Comparison of ENCODE assay signal across 8 cellular contexts in the genomic region with DNA sequence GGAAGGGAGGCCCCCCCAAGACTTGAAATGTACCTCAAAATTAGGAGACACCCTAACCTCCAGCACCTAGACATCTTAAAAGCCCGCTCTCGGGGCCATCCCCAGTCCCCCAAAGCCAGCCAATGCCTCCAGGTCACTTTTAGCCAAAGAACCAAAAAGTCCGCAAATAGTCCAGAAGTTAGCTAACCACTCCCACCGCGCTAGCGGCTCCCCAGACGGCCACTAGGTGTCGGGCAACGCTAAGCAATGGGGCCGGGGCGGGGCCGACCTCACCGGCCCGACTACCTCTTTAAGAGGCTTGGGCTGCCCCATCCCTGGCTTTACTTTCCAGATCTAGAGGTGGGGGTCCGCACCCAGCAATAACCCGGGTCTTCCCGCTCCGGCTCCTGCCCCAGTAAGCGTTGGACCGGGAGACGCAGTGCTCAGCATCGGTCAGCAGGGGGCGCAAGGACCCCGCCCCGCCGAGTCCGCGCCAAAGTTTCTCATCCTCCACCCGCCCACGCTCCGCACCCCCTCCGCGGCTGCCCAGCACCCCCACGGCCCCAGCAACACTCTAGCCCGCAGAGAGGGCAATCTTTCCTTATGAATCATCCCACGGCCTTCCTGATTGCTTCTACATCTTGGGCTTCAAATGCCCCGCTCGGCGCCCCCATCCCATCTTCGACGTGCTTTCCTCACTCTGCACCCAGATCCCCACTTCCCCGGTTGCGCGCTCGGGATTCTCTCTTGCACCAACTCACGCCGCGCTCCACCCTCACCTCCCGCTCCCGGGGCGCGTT. TPM values are rescaled to one million over a fixed set of nuclear protein-coding genes. Genes with fewer than 3 reads are reported as not detected.
DNase-seq lines count a peak whose midpoint lies in the region; ATAC-seq and TF ChIP-seq lines count a peak whose summit lies in the region.

No MANE protein-coding gene starts in this region.

- ATAC-seq in CD8-positive, alpha-beta T cell: peak; percentile 49
- ATAC-seq in GM21526 (IDR thresholded peaks at IDR 0.05; ENCODE audit: low FRiP score, unreplicated experiment) (peak; percentile 63), Right ventricle myocardium inferior (peak; percentile 82)
- ATAC-seq in activated naive CD4-positive, alpha-beta T cell treated with anti-CD3 and anti-CD28 coated beads, Interleukin-2, amount 50 U/mL, for 72 hours: peak; percentile 84 to 90

- peak; percentile 38 for TF ChIP-seq POLR2A in ovary (IDR thresholded peaks at IDR 0.05)
- no peak for TF ChIP-seq POLR2A in thyroid gland (IDR thresholded peaks at IDR 0.05)

- intact Hi-C loops in CD8-positive, alpha-beta T cell (cut with DNase I, micrococcal nuclease): loop anchor here (1.0 kb wide), 5 partner anchors 39 to 173 kb away; a partner anchor contains a TSS
- intact Hi-C loops in Right ventricle myocardium inferior (cut with DNase I): loop anchor here (1.0 kb wide), 3 partner anchors 73 to 105 kb away; a partner anchor contains a TSS
- intact Hi-C loops in ovary (cut with DNase I): loop anchor here (1.0 to 2.0 kb wide), 3 partner anchors 70 to 73 kb away; no protein-coding TSS in a partner anchor
- intact Hi-C loops in thyroid gland (cut with DNase I): loop anchor here (2.0 kb wide), 2 partner anchors 72 to 96 kb away; no protein-coding TSS in a partner anchor

- H3K4me3 ChIP-seq in CD8-positive, alpha-beta T cell (ENCODE audit: low read depth, low read length): peak overlapping the region; percentile 47
- H3K4me3 ChIP-seq in MG63 (peak overlapping the region; percentile 95), ovary (peak overlapping the region; percentile 70), thyroid gland (replicated peaks in 1 of 3) (peak overlapping the region in 1 of 3 donors; percentile 33)

- no peak overlapping the region for H3K27ac ChIP-seq in CD8-positive, alpha-beta T cell (ENCODE audit: low read depth, low read length)
- H3K27ac ChIP-seq in ovary: peak overlapping the region; percentile 82 to 95
- H3K27ac ChIP-seq in thyroid gland: peak overlapping the region; percentile 55 to 64 (median 59)

- H3K36me3 Mint-ChIP-seq in CD8-positive, alpha-beta T cell: no peaks in the 10 kb centered on the region
- H3K36me3 Mint-ChIP-seq in activated naive CD4-positive, alpha-beta T cell treated with anti-CD3 and anti-CD28 coated beads, Interleukin-2, amount 50 U/mL, for 72 hours: no peaks in the 10 kb centered on the region

- H3K9me3 Mint-ChIP-seq in CD8-positive, alpha-beta T cell: no peaks in the 10 kb centered on the region
- no peaks in the 10 kb centered on the region for H3K9me3 Mint-ChIP-seq in activated naive CD4-positive, alpha-beta T cell treated with anti-CD3 and anti-CD28 coated beads, Interleukin-2, amount 50 U/mL, for 72 hours

- H3K27ac Mint-ChIP-seq in CD8-positive, alpha-beta T cell: peak overlapping the region; percentile 11
- H3K27ac Mint-ChIP-seq in activated naive CD4-positive, alpha-beta T cell treated with anti-CD3 and anti-CD28 coated beads, Interleukin-2, amount 50 U/mL, for 72 hours: peak overlapping the region in 1 of 2 donors; percentile 41

- H3K27me3 Mint-ChIP-seq in CD8-positive, alpha-beta T cell (ENCODE audit: low read depth): peaks cover 42% of the 10 kb centered on the region

- 1% methylated on average over 52 of the region's 52 CpGs for WGBS in ovary, 3 donors
- 1% methylated on average over 41 to 45 of the region's 52 CpGs for WGBS in thyroid gland, 2 donors

- TF ChIP-seq CTCF in CD8-positive, alpha-beta T cell (IDR thresholded peaks at IDR 0.05): peak; percentile 100
- TF ChIP-seq CTCF in ovary (IDR thresholded peaks at IDR 0.05) (peak; percentile 99 to 100 (median 100)), thyroid gland (IDR thresholded peaks at IDR 0.05) (peak; percentile 98 to 100 (median 100))

- H3K4me1 Mint-ChIP-seq in CD8-positive, alpha-beta T cell (ENCODE audit: low read depth): peaks cover 25% of the 10 kb centered on the region

- CTCF ChIA-PET in CD8-positive, alpha-beta T cell (lab: Charles Lee): interaction anchor here (0.6 to 8.6 kb wide), 41 partner anchors 8 to 1723 kb away, joined by 3 to 140 read pairs (median 4); a partner anchor contains a TSS

- POLR2A ChIA-PET in CD8-positive, alpha-beta T cell (lab: Charles Lee): interaction anchor here (0.6 kb wide), 1 partner anchor 74 kb away, joined by 3 read pairs; a partner anchor contains a TSS

- peaks cover 12% of the 10 kb centered on the region for H3K27me3 ChIP-seq in CD8-positive, alpha-beta T cell (ENCODE audit: insufficient read depth, low read length)
- no peaks in the 10 kb centered on the region for H3K27me3 ChIP-seq in MG63
- H3K27me3 ChIP-seq in ovary: no peaks in the 10 kb centered on the region
- H3K27me3 ChIP-seq in thyroid gland: peaks cover 10% of the 10 kb centered on the region

- H3K9me3 ChIP-seq in CD8-positive, alpha-beta T cell (ENCODE audit: low read length): no peaks in the 10 kb centered on the region
- H3K9me3 ChIP-seq in MG63 (no peaks in the 10 kb centered on the region; the same call in 1 of the 2 replicates), ovary (no peaks in the 10 kb centered on the region), thyroid gland (no peaks in the 10 kb centered on the region)

- peak overlapping the region; percentile 78 for H3K4me3 Mint-ChIP-seq in CD8-positive, alpha-beta T cell

- peak; percentile 66 to 87 (median 79) for DNase-seq in CD8-positive, alpha-beta T cell
- peak; percentile 95 for DNase-seq in MG63
- peak; percentile 75 for DNase-seq in SKM-1 (lab: John Stamatoyannopoulos, UW; ENCODE audit: unreplicated experiment)
- DNase-seq in activated naive CD4-positive, alpha-beta T cell treated with anti-CD3 and anti-CD28 coated beads, Interleukin-2, amount 50 U/mL, for 72 hours (ENCODE audit: low spot score in 2 of 2): peak; percentile 83 to 85
- DNase-seq in Right ventricle myocardium inferior (ENCODE audit: missing footprints): peak; percentile 94
- DNase-seq in ovary: peak; percentile 94 to 98 (median 96)
- peak; percentile 88 to 89 for DNase-seq in thyroid gland

- no peaks in the 10 kb centered on the region for H3K36me3 ChIP-seq in CD8-positive, alpha-beta T cell (ENCODE audit: insufficient read depth, low read length)
- H3K36me3 ChIP-seq in MG63 (peaks cover 46% of the 10 kb centered on the region), ovary (no peaks in the 10 kb centered on the region), thyroid gland (peaks cover 0 to 5% of the 10 kb centered on the region in 2 donors)

- H3K4me1 ChIP-seq in CD8-positive, alpha-beta T cell (ENCODE audit: insufficient read depth, low read length): peaks cover 21% of the 10 kb centered on the region
- peaks cover 20% of the 10 kb centered on the region for H3K4me1 ChIP-seq in ovary (ENCODE audit: insufficient read depth)
- peaks cover 12 to 29% of the 10 kb centered on the region in 2 donors for H3K4me1 ChIP-seq in thyroid gland

- no peak for TF ChIP-seq EP300 in ovary (IDR thresholded peaks at IDR 0.05)

RNA-seq across cellular contexts. Expression of a gene that starts 0.8 kb away (rescaled TPM):
- total RNA-seq in CD8-positive, alpha-beta T cell: 10 to 100 TPM; 37.2 to 43.8 TPM
- total RNA-seq in MG63 (2014; rRNA removed; shearing (Covaris generic); ENCODE audit: low replicate concordance): 261 and 431 TPM in 2 replicates
- total RNA-seq in activated naive CD4-positive, alpha-beta T cell treated with anti-CD3 and anti-CD28 coated beads, Interleukin-2, amount 50 U/mL, for 72 hours: 1 to 10 TPM in 1 of 2 donors, under 1 TPM in 1; 0.48 to 3.0 TPM
- total RNA-seq in Right ventricle myocardium inferior (28.2 TPM), ovary (1,000 to 10,000 TPM in 1 of 7 donors, 100 to 1,000 TPM in 5, 10 to 100 TPM in 1; 71.2 to 1,087 (median 550) TPM), thyroid gland (10 to 100 TPM; 12.2 to 57.3 (median 18.5) TPM)
- 100 to 1,000 TPM; 260 to 321 TPM for polyA plus RNA-seq in ovary

RNA-seq across cellular contexts. Expression of a gene that starts 34.8 kb away (rescaled TPM):
- under 1 TPM in 1 of 2 experiments, not detected in 1; 0.25 TPM for total RNA-seq in CD8-positive, alpha-beta T cell
- total RNA-seq in MG63 (2014; rRNA removed; shearing (Covaris generic); ENCODE audit: low replicate concordance): 1.1 TPM in 1 of 2 replicates, not detected in the other
- under 1 TPM; 0.31 to 0.41 TPM for total RNA-seq in activated naive CD4-positive, alpha-beta T cell treated with anti-CD3 and anti-CD28 coated beads, Interleukin-2, amount 50 U/mL, for 72 hours
- total RNA-seq in Right ventricle myocardium inferior: 151 TPM
- total RNA-seq in ovary: 1 to 10 TPM in 5 of 7 donors, under 1 TPM in 2; 0.48 to 3.4 (median 1.2) TPM
- polyA plus RNA-seq in ovary: 1 to 10 TPM; 2.2 to 3.4 TPM
- 1 to 10 TPM in 1 of 4 donors, not detected in 3; 2.0 TPM for total RNA-seq in thyroid gland

RNA-seq across cellular contexts. Expression of a gene that starts 50.2 kb away (rescaled TPM):
- total RNA-seq in CD8-positive, alpha-beta T cell: 10 to 100 TPM; 64.3 TPM
- 56.1 and 68.2 TPM in 2 replicates for total RNA-seq in MG63 (2014; rRNA removed; shearing (Covaris generic); ENCODE audit: low replicate concordance)
- total RNA-seq in activated naive CD4-positive, alpha-beta T cell treated with anti-CD3 and anti-CD28 coated beads, Interleukin-2, amount 50 U/mL, for 72 hours: 100 to 1,000 TPM in 1 of 2 donors, 10 to 100 TPM in 1; 74.4 to 112 TPM
- total RNA-seq in Right ventricle myocardium inferior (38.4 TPM), ovary (100 to 1,000 TPM in 1 of 7 donors, 10 to 100 TPM in 6; 14.8 to 109 (median 75.4) TPM), thyroid gland (10 to 100 TPM; 28.6 to 37.2 (median 31.9) TPM)
- 10 to 100 TPM; 17.8 to 33.0 TPM for polyA plus RNA-seq in ovary

Comparison
In these comparisons a context has a peak if more than half of its experiments do, and no peak if none do; other contexts are left out.
1. RNA of a gene that starts 34.8 kb away (total RNA-seq): 151 TPM in Right ventricle myocardium inferior (single experiment); 0.48 to 3.4 TPM in ovary, 1.1 TPM in MG63, 0.31 to 0.41 TPM in activated naive CD4-positive, alpha-beta T cell treated with anti-CD3 and anti-CD28 coated beads, Interleukin-2, amount 50 U/mL, for 72 hours, 0.25 TPM in CD8-positive, alpha-beta T cell and 2.0 TPM in thyroid gland; every median in the first group is over 10 times any median in the second.
2. Peak in every context shown above with its lines, with median percentiles within 50 percentile points of each other: ATAC-seq, DNase-seq and CTCF ChIP-seq.